In the genomic region with DNA sequence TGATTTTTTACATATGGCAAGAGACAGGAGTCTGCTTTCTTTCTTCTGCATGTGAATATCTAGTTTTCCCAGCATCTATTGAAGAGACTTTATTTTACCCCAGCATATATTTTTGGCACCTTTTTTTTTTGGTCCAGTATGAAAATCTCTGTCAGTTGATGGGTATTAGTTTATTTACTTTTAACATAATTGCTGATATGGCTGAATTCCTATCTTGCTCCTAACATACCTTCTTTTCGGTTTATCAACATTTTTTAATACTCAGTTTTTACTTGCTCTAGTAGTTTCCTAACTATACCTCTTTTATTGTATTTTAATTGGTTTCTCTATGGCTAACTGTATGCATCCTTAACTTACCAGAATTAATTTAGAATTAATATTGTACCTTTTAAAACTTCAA, we compare ENCODE assay signal across 8 cellular contexts.
"Had no signal": no experiment of that assay in that cellular context is flagged by ENCODE, and none has a peak within 500 bp of the region (broad histone marks: within the 10 kb centered on the region; RNA-seq: fewer than 3 reads in every experiment).

No MANE protein-coding gene starts in this region.

- H3K4me3 ChIP-seq: GM23338 had no signal

- H3K27ac Mint-ChIP-seq: GM23338, H9 had no signal

- H3K27ac ChIP-seq: KMS-11 had no signal

- H3K4me2 ChIP-seq: GM23338, KMS-11 had no signal

- ATAC-seq: GM23338 had no signal

- DNase-seq: H9, HCEC 1CT, KBM-7 had no signal

- H2AFZ ChIP-seq: GM23338 had no signal

- H3K4me1 Mint-ChIP-seq: GM23338, H9 had no signal

- H3K9ac ChIP-seq: KMS-11 had no signal

- H3K4me3 Mint-ChIP-seq: GM23338, H9 had no signal

- FAIRE-seq: H1, H54, HTR-8/SVneo had no signal
